28 cellular contexts compared by ENCODE assay signal in genomic region chr1:108615544-108615943, GRCh38.
"Had no signal": no experiment of that assay in that cellular context is flagged by ENCODE, and none has a peak within 500 bp of the region (broad histone marks: within the 10 kb centered on the region; RNA-seq: fewer than 3 reads in every experiment).

No MANE protein-coding gene starts in this region.

- ATAC-seq: activated naive CD4-positive, alpha-beta T cell treated with anti-CD3 and anti-CD28 coated beads, Interleukin-2, amount 50 U/mL, for 72 hours; activated T-cell treated with anti-CD3 and anti-CD28 coated beads, Interleukin-2, amount 50 U/mL, for 72 hours; body of pancreas; effector memory CD8-positive, alpha-beta T cell; gastroesophageal sphincter; heart right ventricle; WTC11 had no signal

- H3K27ac ChIP-seq: body of pancreas, colonic mucosa, esophagus squamous epithelium, gastroesophageal sphincter, heart right ventricle, hepatocyte had no signal

- DNase-seq: activated CD4-positive, alpha-beta memory T cell treated with anti-CD3 and anti-CD28 coated beads, Interleukin-2, amount 10 ng/mL, durations not matched to agents 7 days and 5 days; activated CD4-positive, alpha-beta T cell treated with anti-CD3 and anti-CD28 coated beads for 1 hour; activated CD4-positive, alpha-beta T cell treated with anti-CD3 and anti-CD28 coated beads for 4 hours; activated CD4-positive, alpha-beta T cell treated with anti-CD3 and anti-CD28 coated beads, Interleukin-2, amount 10 ng/mL, durations not matched to agents 7 days and 5 days; activated CD4-positive, alpha-beta T cell treated with anti-CD3 and anti-CD28 coated beads, Interleukin-2, amount 50 U/mL, for 4 hours; activated CD8-positive, alpha-beta memory T cell treated with anti-CD3 and anti-CD28 coated beads, Interleukin-2, amount 50 U/mL, for 48 hours; activated gamma-delta T cell; activated naive CD4-positive, alpha-beta T cell; activated naive CD4-positive, alpha-beta T cell treated with anti-CD3 and anti-CD28 coated beads, Interleukin-2, amount 10 ng/mL, durations not matched to agents 7 days and 5 days; activated naive CD8-positive, alpha-beta T cell treated with anti-CD3 and anti-CD28 coated beads, Interleukin-2, amount 10 ng/mL, durations not matched to agents 7 days and 5 days; activated T-cell treated with anti-CD3 and anti-CD28 coated beads for 4 hours; activated T-cell treated with anti-CD3 and anti-CD28 coated beads, Interleukin-2, amount 50 U/mL, for 24 hours; activated T-cell treated with anti-CD3 and anti-CD28 coated beads, Interleukin-2, amount 50 U/mL, for 72 hours; amniotic stem cell; aorta; body of pancreas; central memory CD4-positive, alpha-beta T cell; cerebellar nuclear complex; colonic mucosa; effector memory CD8-positive, alpha-beta T cell; esophagus squamous epithelium; foreskin melanocyte; heart right ventricle; T-helper 2 cell had no signal

- H3K9me3 ChIP-seq: body of pancreas, colonic mucosa, esophagus squamous epithelium, gastroesophageal sphincter, heart right ventricle had no signal

- H3K27me3 ChIP-seq: body of pancreas, colonic mucosa, esophagus squamous epithelium, gastroesophageal sphincter, heart right ventricle, hepatocyte had no signal

- H3K4me3 ChIP-seq: body of pancreas, colonic mucosa, esophagus squamous epithelium, gastroesophageal sphincter, heart right ventricle, hepatocyte had no signal

- H3K4me1 ChIP-seq: body of pancreas, colonic mucosa had no signal
